In genomic region chr4:6172927-6173200, GRCh38 we compare ENCODE assay signal across 22 cellular contexts. TPM values are rescaled to one million over a fixed set of nuclear protein-coding genes. Genes with fewer than 3 reads are reported as not detected.
A peak's percentile ranks its signal among the peaks of the same experiment; 100 is the strongest.
DNase-seq lines count a peak whose midpoint lies in the region; ATAC-seq lines count a peak whose summit lies in the region.
"Had no signal": no experiment of that assay in that cellular context is flagged by ENCODE, and none has a peak within 500 bp of the region (broad histone marks: within the 10 kb centered on the region; RNA-seq: fewer than 3 reads in every experiment).

No MANE protein-coding gene starts in this region.

- no peak overlapping the region for H3K23ac ChIP-seq in mesendoderm (ENCODE audit: low read length)

- H3K27ac ChIP-seq in CD4-positive, alpha-beta memory T cell (ENCODE audit: low read depth, low read length): no peak overlapping the region
- H3K27ac ChIP-seq in mesendoderm (ENCODE audit: low read depth, low read length): no peak overlapping the region
- H3K27ac ChIP-seq: HL-60, SJCRH30 had no signal

- no peak overlapping the region for H3K4ac ChIP-seq in mesendoderm (ENCODE audit: low read depth, low read length)

- peak overlapping the region; percentile 75 for H3K56ac ChIP-seq in mesendoderm (ENCODE audit: low read length)

- CTCF ChIA-PET in CD4-positive, alpha-beta memory T cell (lab: Charles Lee; ENCODE audit: partially characterized antibody): interaction anchor here (1.4 to 1.8 kb wide), 3 partner anchors 8 to 155 kb away, joined by 4 to 7 read pairs (median 5); no protein-coding TSS in a partner anchor

- no peak overlapping the region for H3K4me2 ChIP-seq in mesendoderm (ENCODE audit: low read length)

- H3K27ac Mint-ChIP-seq in CD4-positive, alpha-beta memory T cell: peak overlapping the region in 6 of 7 donors; percentile 20 to 88 (median 74)
- peak overlapping the region; percentile 72 for H3K27ac Mint-ChIP-seq in T-helper 17 cell

- peaks cover 7% of the 10 kb centered on the region for H3K79me1 ChIP-seq in mesendoderm (ENCODE audit: low read length)

- no peak overlapping the region for H3K9ac ChIP-seq in mesendoderm (ENCODE audit: low read length)

- H3K4me3 ChIP-seq in CD4-positive, alpha-beta memory T cell (ENCODE audit: low read length in 2 of 2): no peak overlapping the region
- no peak overlapping the region for H3K4me3 ChIP-seq in mesendoderm (ENCODE audit: low read length)
- H3K4me3 ChIP-seq: SJCRH30 had no signal

- no peak for ATAC-seq in activated T-cell treated with anti-CD3 and anti-CD28 coated beads, Interleukin-2, amount 50 U/mL, for 4 hours
- ATAC-seq in T-helper 17 cell: no peak
- ATAC-seq: PC-3 had no signal

- no peak overlapping the region for H2BK15ac ChIP-seq in mesendoderm (replicated peaks; ENCODE audit: low read depth)

- H3K4me3 Mint-ChIP-seq in activated T-cell treated with anti-CD3 and anti-CD28 coated beads, Interleukin-2, amount 50 U/mL, for 4 hours: peak overlapping the region; percentile 7
- peak overlapping the region in 5 of 8 donors; percentile 26 to 61 (median 56) for H3K4me3 Mint-ChIP-seq in CD4-positive, alpha-beta memory T cell
- H3K4me3 Mint-ChIP-seq in T-helper 17 cell: peak overlapping the region; percentile 50

- no peaks in the 10 kb centered on the region for H3K9me3 ChIP-seq in CD4-positive, alpha-beta memory T cell (ENCODE audit: control insufficient read depth in 1 of 2, low read length in 2 of 2)
- no peaks in the 10 kb centered on the region for H3K9me3 ChIP-seq in T-helper 17 cell (ENCODE audit: control insufficient read depth, low read length, poor library complexity, severe bottlenecking)
- H3K9me3 ChIP-seq: SJCRH30 had no signal

- DNase-seq in activated T-cell treated with anti-CD3 and anti-CD28 coated beads, Interleukin-2, amount 50 U/mL, for 4 hours: no peak
- DNase-seq in activated T-cell treated with anti-CD3 and anti-CD28 coated beads for 4 hours (no peak), T-helper 17 cell (no peak), mesendoderm (peak; percentile 63), epidermal melanocyte (ENCODE audit: insufficient read length, low spot score) (no peak), NCI-H748 treated with DMSO at 0.1 percent for 48 hours (lab: John Stamatoyannopoulos, UW) (no peak)
- no peak for DNase-seq in CD4-positive, alpha-beta memory T cell
- DNase-seq: ACHN, AML-193, DMS 273 treated with DMSO at 0.1 percent for 48 hours, GF-D8, GOT3, KBM-7, NCI-H1048, NCI-H1436 treated with DMSO at 0.1 percent for 48 hours, NCI-H2029 treated with DMSO at 0.1 percent for 48 hours, NCI-H2171 treated with DMSO at 0.1 percent for 48 hours, NCI-H446 treated with DMSO at 0.1 percent for 48 hours, PC-3, SJCRH30 had no signal

- H3K36me3 Mint-ChIP-seq in activated T-cell treated with anti-CD3 and anti-CD28 coated beads, Interleukin-2, amount 50 U/mL, for 4 hours (ENCODE audit: insufficient read depth): peaks cover 2% of the 10 kb centered on the region
- H3K36me3 Mint-ChIP-seq in CD4-positive, alpha-beta memory T cell: peaks cover 0 to 4% of the 10 kb centered on the region in 2 donors
- no peaks in the 10 kb centered on the region for H3K36me3 Mint-ChIP-seq in T-helper 17 cell (ENCODE audit: low read depth)

- H3K18ac ChIP-seq in mesendoderm (ENCODE audit: low read length): no peak overlapping the region

- peaks cover 5% of the 10 kb centered on the region for H3K9me3 Mint-ChIP-seq in activated T-cell treated with anti-CD3 and anti-CD28 coated beads, Interleukin-2, amount 50 U/mL, for 4 hours
- peaks cover 0 to 8% (median 5%) of the 10 kb centered on the region in 8 donors for H3K9me3 Mint-ChIP-seq in CD4-positive, alpha-beta memory T cell

- no peaks in the 10 kb centered on the region for H3K27me3 ChIP-seq in CD4-positive, alpha-beta memory T cell (ENCODE audit: insufficient read depth, low read length)
- no peaks in the 10 kb centered on the region for H3K27me3 ChIP-seq in mesendoderm (ENCODE audit: insufficient read depth, low read length, poor library complexity)
- H3K27me3 ChIP-seq: SJCRH30 had no signal

- H3K79me2 ChIP-seq in mesendoderm (ENCODE audit: control insufficient read depth, insufficient read depth, low read length): no peaks in the 10 kb centered on the region

- WGBS in mesendoderm (ENCODE audit: extremely low coverage, insufficient coverage, low lambda C conversion rate): no CpG with 5 or more reads among the region's 3 CpGs

- H3K27me3 Mint-ChIP-seq in activated T-cell treated with anti-CD3 and anti-CD28 coated beads, Interleukin-2, amount 50 U/mL, for 4 hours (ENCODE audit: low read depth): no peaks in the 10 kb centered on the region
- H3K27me3 Mint-ChIP-seq in CD4-positive, alpha-beta memory T cell: no peaks in the 10 kb centered on the region
- H3K27me3 Mint-ChIP-seq in T-helper 17 cell: no peaks in the 10 kb centered on the region

- H2BK120ac ChIP-seq in mesendoderm (ENCODE audit: low read depth, low read length): no peak overlapping the region

- peaks cover 36% of the 10 kb centered on the region for H3K4me1 ChIP-seq in CD4-positive, alpha-beta memory T cell (ENCODE audit: insufficient read depth, low read length)
- no peaks in the 10 kb centered on the region for H3K4me1 ChIP-seq in mesendoderm (ENCODE audit: control insufficient read depth, low read depth, low read length)
- H3K4me1 ChIP-seq: SJCRH30 had no signal

- H3K4me1 Mint-ChIP-seq in activated T-cell treated with anti-CD3 and anti-CD28 coated beads, Interleukin-2, amount 50 U/mL, for 4 hours (ENCODE audit: low read depth): peaks cover 22% of the 10 kb centered on the region
- peaks cover 24 to 59% (median 30%) of the 10 kb centered on the region in 4 donors for H3K4me1 Mint-ChIP-seq in CD4-positive, alpha-beta memory T cell
- peaks cover 13% of the 10 kb centered on the region for H3K4me1 Mint-ChIP-seq in T-helper 17 cell

- no peak overlapping the region for H4K5ac ChIP-seq in mesendoderm (ENCODE audit: low read length)

- no peak overlapping the region for H4K8ac ChIP-seq in mesendoderm (ENCODE audit: low read depth, low read length)

- H2BK5ac ChIP-seq in mesendoderm (ENCODE audit: low read length): no peak overlapping the region

- no peaks in the 10 kb centered on the region for H3K36me3 ChIP-seq in CD4-positive, alpha-beta memory T cell (ENCODE audit: insufficient read depth, low read length)
- no peaks in the 10 kb centered on the region for H3K36me3 ChIP-seq in mesendoderm (ENCODE audit: control insufficient read depth, insufficient read depth, low read length)
- H3K36me3 ChIP-seq: SJCRH30 had no signal

- no peak overlapping the region for H2AK5ac ChIP-seq in mesendoderm (ENCODE audit: low read length)

- POLR2A ChIA-PET in CD4-positive, alpha-beta memory T cell (lab: Charles Lee; ENCODE audit: partially characterized antibody): interaction anchor here (0.7 to 1.4 kb wide), 2 partner anchors 8 to 11 kb away, joined by 3 to 9 read pairs; no protein-coding TSS in a partner anchor

- intact Hi-C loops in CD4-positive, alpha-beta memory T cell (cut with micrococcal nuclease): no loop called here

RNA-seq across cellular contexts. Expression of gene JAKMIP1, which starts 27.5 kb away (rescaled TPM):
- 1 to 10 TPM; 1.1 to 3.7 (median 3.3) TPM for total RNA-seq in activated T-cell treated with anti-CD3 and anti-CD28 coated beads, Interleukin-2, amount 50 U/mL, for 4 hours
- 1 to 10 TPM; 3.0 to 3.7 TPM for total RNA-seq in CD4-positive, alpha-beta memory T cell
- 10 to 100 TPM in 1 of 2 donors, 1 to 10 TPM in 1; 2.5 to 11.5 TPM for polyA plus RNA-seq in CD4-positive, alpha-beta memory T cell
- 10 to 100 TPM in 1 of 2 donors, 1 to 10 TPM in 1; 8.5 to 16.8 TPM for total RNA-seq in T-helper 17 cell
- polyA plus RNA-seq in mesendoderm (2013, experiment 1 of 2): 3.5 TPM
- 3.5 TPM for polyA plus RNA-seq in mesendoderm (2013, experiment 2 of 2)
- total RNA-seq: M059J, SJCRH30 had no signal
